ENCODE assay signal across 11 cellular contexts in the genomic region with DNA sequence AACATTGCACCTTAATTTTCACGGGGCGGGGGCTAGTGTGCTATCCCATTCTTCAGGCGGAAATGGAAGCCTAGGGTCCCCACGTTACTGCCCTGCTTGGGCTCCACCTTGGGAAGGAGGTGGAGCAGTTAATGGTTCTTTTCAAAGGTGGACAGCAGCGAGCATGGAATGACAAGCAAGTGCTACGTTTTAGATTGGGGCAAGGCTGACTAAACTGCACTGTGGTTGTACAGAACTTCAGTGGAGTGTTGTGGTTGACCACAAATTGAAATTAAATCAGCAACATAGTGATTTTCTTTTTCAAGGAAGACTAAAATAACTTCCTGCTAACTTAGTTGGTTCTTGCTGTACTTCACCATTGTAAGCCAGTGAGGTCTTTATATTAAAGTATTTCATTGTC. TPM values are rescaled to one million over a fixed set of nuclear protein-coding genes. Genes with fewer than 3 reads are reported as not detected.
DNase-seq lines count a peak whose midpoint lies in the region; ATAC-seq lines count a peak whose summit lies in the region.
"Had no signal": no experiment of that assay in that cellular context is flagged by ENCODE, and none has a peak within 500 bp of the region (broad histone marks: within the 10 kb centered on the region; RNA-seq: fewer than 3 reads in every experiment).

No MANE protein-coding gene starts in this region.

- H3K9me3 ChIP-seq in T-helper 17 cell (ENCODE audit: control insufficient read depth, low read length, poor library complexity, severe bottlenecking): no peaks in the 10 kb centered on the region

- peaks cover 23% of the 10 kb centered on the region for H3K4me1 Mint-ChIP-seq in T-helper 17 cell
- peaks cover 29% of the 10 kb centered on the region for H3K4me1 Mint-ChIP-seq in central memory CD8-positive, alpha-beta T cell

- H3K4me3 Mint-ChIP-seq in T-helper 17 cell: peak overlapping the region; percentile 82
- peak overlapping the region; percentile 67 for H3K4me3 Mint-ChIP-seq in central memory CD8-positive, alpha-beta T cell

- DNase-seq in stimulated activated CD4-positive, alpha-beta T cell treated with anti-CD3 and anti-CD28 coated beads, Interleukin-4, amount 100 ng/mL, for 24 hours: peak; percentile 43
- DNase-seq in stimulated activated CD4-positive, alpha-beta T cell treated with anti-CD3 and anti-CD28 coated beads, Interleukin-12 subunit alpha, Interleukin-12 subunit beta, amount 100 ng/mL, for 4 hours: no peak
- DNase-seq in T-helper 17 cell: no peak
- DNase-seq in central memory CD8-positive, alpha-beta T cell (ENCODE audit: low spot score in 2 of 2): no peak
- DNase-seq in stromal cell of bone marrow (ENCODE audit: low read depth): peak; percentile 46
- no peak for DNase-seq in NCI-H510A (lab: John Stamatoyannopoulos, UW)
- no peak for DNase-seq in hippocampal formation (lab: John Stamatoyannopoulos, UW)
- DNase-seq: left ventricle myocardium superior, NCI-H526 had no signal

- ATAC-seq in T-helper 17 cell (peak; percentile 84), GM19467 (IDR thresholded peaks at IDR 0.05; ENCODE audit: unreplicated experiment) (no peak)
- peak; percentile 81 for ATAC-seq in central memory CD8-positive, alpha-beta T cell (replicated peaks; ENCODE audit: extremely low read depth, poor library complexity, severe bottlenecking)
- ATAC-seq: left ventricle myocardium superior had no signal

- H3K27me3 Mint-ChIP-seq in T-helper 17 cell: no peaks in the 10 kb centered on the region
- H3K27me3 Mint-ChIP-seq in central memory CD8-positive, alpha-beta T cell: no peaks in the 10 kb centered on the region

- peak overlapping the region; percentile 80 for H3K27ac Mint-ChIP-seq in T-helper 17 cell
- peak overlapping the region; percentile 60 for H3K27ac Mint-ChIP-seq in central memory CD8-positive, alpha-beta T cell (ENCODE audit: low read depth)
- H3K27ac Mint-ChIP-seq: IgD-negative memory B cell had no signal

- no peaks in the 10 kb centered on the region for H3K36me3 Mint-ChIP-seq in T-helper 17 cell (ENCODE audit: low read depth)
- peaks cover 5% of the 10 kb centered on the region for H3K36me3 Mint-ChIP-seq in central memory CD8-positive, alpha-beta T cell (ENCODE audit: insufficient read depth)

- H3K9me3 Mint-ChIP-seq in central memory CD8-positive, alpha-beta T cell: no peaks in the 10 kb centered on the region

RNA-seq across cellular contexts. Expression of gene CHRNA1, which starts 47.0 kb away (rescaled TPM):
- total RNA-seq in T-helper 17 cell: under 1 TPM; 0.63 to 0.94 TPM
- total RNA-seq: left ventricle myocardium superior had no signal

Comparison
In these comparisons a context has a peak if more than half of its experiments do, and no peak if none do; other contexts are left out.
1. DNase-seq: peak in stimulated activated CD4-positive, alpha-beta T cell treated with anti-CD3 and anti-CD28 coated beads, Interleukin-4, amount 100 ng/mL, for 24 hours (single experiment) and stromal cell of bone marrow (single experiment); none in stimulated activated CD4-positive, alpha-beta T cell treated with anti-CD3 and anti-CD28 coated beads, Interleukin-12 subunit alpha, Interleukin-12 subunit beta, amount 100 ng/mL, for 4 hours (single experiment), T-helper 17 cell (0 of 3), central memory CD8-positive, alpha-beta T cell (0 of 2), NCI-H510A (single experiment) and hippocampal formation (0 of 2).